ENCODE assay signal across 21 cellular contexts in genomic region chr1:177872563-177872900, GRCh38.
DNase-seq lines count a peak whose midpoint lies in the region; ATAC-seq, FAIRE-seq and TF ChIP-seq lines count a peak whose summit lies in the region.
"Had no signal": no experiment of that assay in that cellular context is flagged by ENCODE, and none has a peak within 500 bp of the region (broad histone marks: within the 10 kb centered on the region; RNA-seq: fewer than 3 reads in every experiment).

No MANE protein-coding gene starts in this region.

- H3K9me3 ChIP-seq in body of pancreas (no peaks in the 10 kb centered on the region), pancreas (no peaks in the 10 kb centered on the region)
- H3K9me3 ChIP-seq: A549, colonic mucosa, uterus had no signal

- ATAC-seq in body of pancreas, result peak; percentile 15
- ATAC-seq in pancreas, result peak; percentile 55 to 90 (median 84)
- ATAC-seq: activated naive CD4-positive, alpha-beta T cell treated with anti-CD3 and anti-CD28 coated beads, Interleukin-2, amount 50 U/mL, for 72 hours; activated T-cell treated with anti-CD3 and anti-CD28 coated beads, Interleukin-2, amount 50 U/mL, for 72 hours had no signal

- FAIRE-seq in pancreas (lab: Jason Lieb, UNC), result no peak
- FAIRE-seq: A549, kidney had no signal

- H3K4me3 ChIP-seq in body of pancreas (no peak overlapping the region), pancreas (no peak overlapping the region), H7 (ENCODE audit: insufficient read depth, low read depth, low read length) (no peak overlapping the region)
- H3K4me3 ChIP-seq: A549, colonic mucosa, uterus had no signal

- no peak overlapping the region for H3K27ac ChIP-seq in body of pancreas
- H3K27ac ChIP-seq in pancreas, result peak overlapping the region in 1 of 4 donors; percentile 46
- H3K27ac ChIP-seq: A549, colonic mucosa, RWPE1, uterus had no signal

- intact Hi-C loops in body of pancreas (cut with DNase I), result no loop called here
- intact Hi-C loops in pancreas (cut with DNase I), result no loop called here

- DNase-seq in NCI-H510A treated with DMSO at 0.1 percent for 48 hours (lab: John Stamatoyannopoulos, UW) (peak; percentile 84), NCI-H510A (lab: John Stamatoyannopoulos, UW) (no peak), NCI-H1092 treated with DMSO at 0.1 percent for 48 hours (lab: John Stamatoyannopoulos, UW) (peak; percentile 60), body of pancreas (peak in 1 of 4 donors; percentile 10), pancreas (peak in 1 of 6 donors; percentile 33), NCI-H2107 (lab: John Stamatoyannopoulos, UW) (no peak), cerebellar cortex (ENCODE audit: low spot score) (no peak), H7 (no peak)
- DNase-seq: activated CD4-positive, alpha-beta T cell treated with anti-CD3 and anti-CD28 coated beads for 1 hour; activated CD8-positive, alpha-beta memory T cell treated with anti-CD3 and anti-CD28 coated beads for 24 hours; activated T-cell treated with anti-CD3 and anti-CD28 coated beads, Interleukin-2, amount 50 U/mL, for 72 hours; colonic mucosa; DMS79; KG1; kidney; NCI-H2171; stimulated activated CD4-positive, alpha-beta T cell treated with anti-CD3 and anti-CD28 coated beads, Interleukin-1b, Interleukin-23, amount 100 ng/mL, for 48 hours; uterus had no signal

- no peak for TF ChIP-seq POLR2A in body of pancreas (IDR thresholded peaks at IDR 0.05)

- WGBS in body of pancreas, 2 donors, result 9 to 14% methylated on average over 5 of the region's 5 CpGs
- WGBS in pancreas, 2 donors, result 5 to 6% methylated on average over 5 of the region's 5 CpGs

- H3K27me3 ChIP-seq in body of pancreas, result no peaks in the 10 kb centered on the region
- no peaks in the 10 kb centered on the region for H3K27me3 ChIP-seq in pancreas
- H3K27me3 ChIP-seq in H7 (ENCODE audit: control insufficient read depth, insufficient read depth, low read length), result no peaks in the 10 kb centered on the region
- H3K27me3 ChIP-seq: colonic mucosa, uterus had no signal

- H3K4me1 ChIP-seq in body of pancreas (peaks cover 19% of the 10 kb centered on the region), pancreas (peaks cover 15 to 19% (median 15%) of the 10 kb centered on the region in 3 donors)
- H3K4me1 ChIP-seq: colonic mucosa, uterus had no signal

- TF ChIP-seq CTCF in body of pancreas (IDR thresholded peaks at IDR 0.05) (no peak), pancreas (IDR thresholded peaks at IDR 0.05) (no peak)

- H3K36me3 ChIP-seq in body of pancreas (replicated peaks in 1 of 2; ENCODE audit: insufficient read depth in 1 of 2, low read depth in 2 of 2), result no peaks in the 10 kb centered on the region
- H3K36me3 ChIP-seq in pancreas, result no peaks in the 10 kb centered on the region
- no peaks in the 10 kb centered on the region for H3K36me3 ChIP-seq in H7 (replicated peaks; ENCODE audit: control insufficient read depth, insufficient read depth, low read length)
- H3K36me3 ChIP-seq: colonic mucosa, uterus had no signal

Comparison
In these comparisons a context has a peak if more than half of its experiments do, and no peak if none do; other contexts are left out.
1. DNase-seq: peak in NCI-H510A treated with DMSO at 0.1 percent for 48 hours (single experiment) and NCI-H1092 treated with DMSO at 0.1 percent for 48 hours (single experiment); none in NCI-H510A (single experiment), NCI-H2107 (single experiment), cerebellar cortex (single experiment) and H7 (single experiment).